10 cellular contexts compared by ENCODE assay signal in genomic region chr11:62494246-62494645, GRCh38.
"Had no signal": no experiment of that assay in that cellular context is flagged by ENCODE, and none has a peak within 500 bp of the region (broad histone marks: within the 10 kb centered on the region; RNA-seq: fewer than 3 reads in every experiment).

No MANE protein-coding gene starts in this region.

- H3K9ac ChIP-seq: GM23248 had no signal

- H3K27ac ChIP-seq: GM23248, HL-60 had no signal

- ATAC-seq: HCT116, HepG2, K562 had no signal

- H3K9me3 Mint-ChIP-seq: HFFc6 had no signal

- H3K36me3 ChIP-seq: HAP-1 had no signal

- DNase-seq: GM23248, GOT3, H7, HFFc6, KG1 had no signal

- H3K4me1 ChIP-seq: HAP-1 had no signal

- H3K27ac Mint-ChIP-seq: HFFc6 had no signal

- H2AFZ ChIP-seq: GM23248 had no signal

- H3K9me3 ChIP-seq: HAP-1 had no signal

- H3K4me3 Mint-ChIP-seq: HFFc6 had no signal

- H3K4me3 ChIP-seq: GM23248, HAP-1, K562 had no signal
